In the genomic region with DNA sequence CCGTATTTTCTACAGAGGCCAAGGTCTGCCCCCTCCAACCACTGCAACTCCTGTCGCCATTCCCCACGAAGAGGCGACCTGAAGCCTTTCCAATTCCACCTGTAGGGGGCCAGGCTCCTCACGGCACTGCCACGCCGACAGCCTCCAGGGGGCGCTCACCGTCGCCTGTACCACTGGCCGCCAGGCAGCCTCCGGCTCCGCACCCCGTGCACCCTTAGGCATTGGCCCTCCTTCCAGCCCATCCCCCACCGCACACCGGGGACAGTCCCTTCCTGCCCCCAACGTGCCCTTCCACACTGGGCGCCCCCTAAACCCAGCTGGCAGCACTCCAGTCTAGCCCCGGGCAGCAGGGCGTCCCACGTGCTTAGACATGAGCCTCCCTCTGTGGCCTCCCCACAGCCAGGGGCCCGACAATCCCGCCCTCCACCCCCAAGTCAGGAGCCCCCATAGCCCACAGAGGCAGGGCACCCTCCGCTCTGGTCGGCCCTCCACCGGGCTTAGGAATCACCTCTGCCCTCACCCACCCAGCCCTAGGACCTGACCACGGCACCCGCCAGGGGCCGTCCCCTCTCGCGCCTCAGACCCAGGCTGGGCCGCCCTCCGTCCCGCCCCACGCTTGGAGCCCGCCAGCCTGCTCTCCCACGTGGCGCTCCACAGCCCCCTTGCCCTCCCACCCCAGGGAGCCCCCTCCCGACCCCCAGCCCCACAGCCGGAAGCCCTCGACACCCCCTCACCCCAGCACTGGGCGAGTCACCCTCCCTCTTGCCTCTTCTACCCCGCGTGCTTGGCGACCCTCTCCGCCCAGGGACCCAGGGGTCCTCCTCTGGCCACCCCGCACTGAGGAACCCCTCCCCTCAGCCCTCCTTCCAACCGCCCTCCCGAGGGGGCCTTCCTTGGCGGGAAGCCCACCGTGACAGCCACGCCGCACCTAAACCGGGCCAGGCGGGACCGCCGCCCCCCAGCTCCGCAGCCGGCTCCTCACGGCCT, we compare ENCODE assay signal across 8 cellular contexts. TPM values are rescaled to one million over a fixed set of nuclear protein-coding genes. Genes with fewer than 3 reads are reported as not detected.
DNase-seq lines count a peak whose midpoint lies in the region; ATAC-seq, FAIRE-seq and TF ChIP-seq lines count a peak whose summit lies in the region.

No MANE protein-coding gene starts in this region.

- no peak overlapping the region for H3K27ac Mint-ChIP-seq in stimulated activated naive B cell treated with anti-CD40 and anti-IgM and Interleukin-4, amounts not matched to agents 10 μg/mL and 1 μg/mL and 100 μg/mL, for 72 hours

- H3K4me3 Mint-ChIP-seq in stimulated activated naive B cell treated with anti-CD40 and anti-IgM and Interleukin-4, amounts not matched to agents 10 μg/mL and 1 μg/mL and 100 μg/mL, for 72 hours, result no peak overlapping the region

- peak overlapping the region in 1 of 11 experiments; percentile 7; a peak in 1 of 22 replicates for H3K27ac ChIP-seq in BLaER1 treated with 17β-estradiol and CSF1 and Interleukin-3, amounts not matched to agents 10 nM and 100 nM
- H3K27ac ChIP-seq in SJCRH30 (no peak overlapping the region), kidney (ENCODE audit: low read depth in 2 of 2, low read length in 2 of 2) (no peak overlapping the region)

- peaks cover 7 to 22% (median 13%) of the 10 kb centered on the region in 11 experiments; a peak in 19 of 22 replicates for H3K9me3 ChIP-seq in BLaER1 treated with 17β-estradiol and CSF1 and Interleukin-3, amounts not matched to agents 10 nM and 100 nM (replicated peaks in 1 of 11)
- H3K9me3 ChIP-seq in SJCRH30 (replicated peaks) (no peaks in the 10 kb centered on the region), kidney (ENCODE audit: control insufficient read depth in 1 of 2, low read length in 2 of 2) (no peaks in the 10 kb centered on the region)

- ATAC-seq in stimulated activated naive B cell treated with anti-CD40 and anti-IgM and Interleukin-4, amounts not matched to agents 10 μg/mL and 1 μg/mL and 100 μg/mL, for 72 hours (replicated peaks), result peak; percentile 49 to 70
- ATAC-seq in GM19463 (IDR thresholded peaks at IDR 0.05; ENCODE audit: unreplicated experiment), result no peak

- no peak for FAIRE-seq in kidney (lab: Jason Lieb, UNC)

- peaks cover 0 to 11% of the 10 kb centered on the region in 2 donors for H3K27me3 Mint-ChIP-seq in stimulated activated naive B cell treated with anti-CD40 and anti-IgM and Interleukin-4, amounts not matched to agents 10 μg/mL and 1 μg/mL and 100 μg/mL, for 72 hours

- no peaks in the 10 kb centered on the region; a peak in 1 of 22 replicates for H4K20me1 ChIP-seq in BLaER1 treated with 17β-estradiol and CSF1 and Interleukin-3, amounts not matched to agents 10 nM and 100 nM

- no peak overlapping the region for H3K9ac ChIP-seq in BLaER1 treated with 17β-estradiol and CSF1 and Interleukin-3, amounts not matched to agents 10 nM and 100 nM
- no peak overlapping the region for H3K9ac ChIP-seq in kidney (ENCODE audit: low read length in 2 of 2)

- TF ChIP-seq CTCF in kidney (IDR thresholded peaks at IDR 0.05; ENCODE audit: borderline replicate concordance, extremely low read depth, insufficient read depth), result peak; percentile 44

- H3K4me2 ChIP-seq in BLaER1 treated with 17β-estradiol and CSF1 and Interleukin-3, amounts not matched to agents 10 nM and 100 nM, result peak overlapping the region; percentile 5 to 54 (median 14); a peak in 10 of 22 replicates

- DNase-seq in HCEC 1CT (peak; percentile 5), SJCRH30 (peak; percentile 24 to 51), kidney (peak; percentile 78), NCI-H2196 (lab: John Stamatoyannopoulos, UW; ENCODE audit: unreplicated experiment) (no peak)
- peak; percentile 55 for DNase-seq in activated naive CD4-positive, alpha-beta T cell treated with anti-CD3 and anti-CD28 coated beads, Interleukin-2, amount 50 U/mL, for 16 hours
- no peak for DNase-seq in stimulated activated naive B cell treated with anti-CD40 and anti-IgM and Interleukin-4, amounts not matched to agents 10 μg/mL and 1 μg/mL and 100 μg/mL, for 72 hours

- H3K4me1 Mint-ChIP-seq in stimulated activated naive B cell treated with anti-CD40 and anti-IgM and Interleukin-4, amounts not matched to agents 10 μg/mL and 1 μg/mL and 100 μg/mL, for 72 hours, result peaks cover 0 to under 1% of the 10 kb centered on the region in 2 donors

- H3K9me3 Mint-ChIP-seq in stimulated activated naive B cell treated with anti-CD40 and anti-IgM and Interleukin-4, amounts not matched to agents 10 μg/mL and 1 μg/mL and 100 μg/mL, for 72 hours, result no peaks in the 10 kb centered on the region

- H3K36me3 ChIP-seq in BLaER1 treated with 17β-estradiol and CSF1 and Interleukin-3, amounts not matched to agents 10 nM and 100 nM, result no peaks in the 10 kb centered on the region
- no peaks in the 10 kb centered on the region for H3K36me3 ChIP-seq in SJCRH30
- H3K36me3 ChIP-seq in kidney (ENCODE audit: control insufficient read depth in 1 of 2, insufficient read depth in 2 of 2, low read length in 2 of 2), result no peaks in the 10 kb centered on the region

- no peaks in the 10 kb centered on the region for H3K36me3 Mint-ChIP-seq in stimulated activated naive B cell treated with anti-CD40 and anti-IgM and Interleukin-4, amounts not matched to agents 10 μg/mL and 1 μg/mL and 100 μg/mL, for 72 hours

- no peak overlapping the region for H3K4me3 ChIP-seq in BLaER1 treated with 17β-estradiol and CSF1 and Interleukin-3, amounts not matched to agents 10 nM and 100 nM
- H3K4me3 ChIP-seq in SJCRH30, result no peak overlapping the region
- no peak overlapping the region for H3K4me3 ChIP-seq in kidney (ENCODE audit: low read length in 2 of 2)

- peaks cover 19 to 47% (median 35%) of the 10 kb centered on the region in 11 experiments for H3K27me3 ChIP-seq in BLaER1 treated with 17β-estradiol and CSF1 and Interleukin-3, amounts not matched to agents 10 nM and 100 nM
- no peaks in the 10 kb centered on the region for H3K27me3 ChIP-seq in SJCRH30

- H3K4me1 ChIP-seq in BLaER1 treated with 17β-estradiol and CSF1 and Interleukin-3, amounts not matched to agents 10 nM and 100 nM, result peaks cover 14 to 30% (median 23%) of the 10 kb centered on the region in 10 experiments
- no peaks in the 10 kb centered on the region for H3K4me1 ChIP-seq in SJCRH30
- H3K4me1 ChIP-seq in kidney (ENCODE audit: control insufficient read depth in 1 of 2, insufficient read depth in 1 of 2, low read depth in 1 of 2, low read length in 2 of 2), result no peaks in the 10 kb centered on the region

- intact Hi-C loops in kidney (cut with DNase I), result no loop called here

RNA-seq across cellular contexts. Expression of gene PNMA6E, which starts 0.7 kb away (rescaled TPM):
- total RNA-seq in SJCRH30 (2014; rRNA removed; shearing (Covaris generic)), result not detected in 2 replicates
- not detected for total RNA-seq in kidney
- not detected for polyA plus RNA-seq in kidney (ENCODE audit: insufficient read depth, low read depth, low replicate concordance)

RNA-seq across cellular contexts. Expression of gene ZFP92, which starts 10.8 kb away (rescaled TPM):
- not detected in 2 replicates for total RNA-seq in SJCRH30 (2014; rRNA removed; shearing (Covaris generic))
- 0.91 TPM for total RNA-seq in kidney
- polyA plus RNA-seq in kidney (ENCODE audit: insufficient read depth, low read depth, low replicate concordance), result 0.47 TPM

RNA-seq across cellular contexts. Expression of gene TREX2, which starts 45.4 kb away (rescaled TPM):
- total RNA-seq in SJCRH30 (2014; rRNA removed; shearing (Covaris generic)), result 0.10 and 0.67 TPM in 2 replicates
- 1.4 TPM for total RNA-seq in kidney
- polyA plus RNA-seq in kidney (ENCODE audit: insufficient read depth, low read depth, low replicate concordance), result 0.67 TPM

Comparison
In these comparisons a context has a peak if more than half of its experiments do, and no peak if none do; other contexts are left out.
1. DNase-seq: peak in HCEC 1CT (single experiment), SJCRH30 (2 of 2), activated naive CD4-positive, alpha-beta T cell treated with anti-CD3 and anti-CD28 coated beads, Interleukin-2, amount 50 U/mL, for 16 hours (single experiment) and kidney (single experiment); none in stimulated activated naive B cell treated with anti-CD40 and anti-IgM and Interleukin-4, amounts not matched to agents 10 μg/mL and 1 μg/mL and 100 μg/mL, for 72 hours (single experiment) and NCI-H2196 (single experiment).